In the genomic region with DNA sequence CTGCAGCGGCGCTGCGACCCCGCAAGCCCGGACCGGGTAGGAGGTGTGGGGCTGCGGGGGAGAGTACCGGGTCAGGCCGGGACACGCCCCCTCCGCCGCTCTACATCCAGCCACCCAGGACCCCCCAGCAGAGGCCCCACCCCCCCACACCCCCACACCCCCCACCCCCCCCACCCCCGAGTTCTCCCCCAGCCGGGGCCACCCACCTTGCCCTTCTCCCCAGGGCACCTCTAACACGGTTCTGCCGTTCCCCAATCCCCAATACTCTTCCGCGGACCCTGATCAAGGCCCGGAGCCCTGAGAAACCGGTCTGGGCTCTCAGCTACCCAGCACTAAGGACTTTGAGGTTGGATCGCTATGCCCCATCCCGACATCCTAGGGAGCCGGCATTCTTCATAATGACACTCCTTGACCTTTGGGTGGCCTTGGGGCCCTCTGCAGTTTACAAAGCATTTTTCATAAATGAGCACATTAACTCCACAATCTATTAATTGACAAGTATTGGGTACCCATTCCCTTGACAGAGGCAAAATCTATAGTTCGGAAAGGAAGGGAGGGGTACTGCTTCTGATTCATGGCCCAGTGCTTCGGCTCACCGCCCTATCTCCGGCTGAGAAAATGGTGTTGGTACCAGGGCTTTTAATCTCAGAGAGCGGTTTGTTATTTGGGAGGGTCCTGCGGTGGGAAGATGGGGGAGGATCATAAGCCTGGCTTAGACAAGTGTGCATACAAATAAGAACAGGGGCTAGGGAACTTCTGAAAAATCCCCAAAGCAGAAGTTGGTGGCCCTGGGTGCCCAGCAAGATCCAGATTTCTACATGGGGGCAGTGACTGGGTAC, we compare ENCODE assay signal across 8 cellular contexts. TPM values are rescaled to one million over a fixed set of nuclear protein-coding genes. Genes with fewer than 3 reads are reported as not detected.
DNase-seq lines count a peak whose midpoint lies in the region; ATAC-seq, FAIRE-seq and TF ChIP-seq lines count a peak whose summit lies in the region.

No MANE protein-coding gene starts in this region.

- TF ChIP-seq CTCF in A673 (conservative IDR thresholded peaks at IDR 0.05; ENCODE audit: low read depth, low read length) (no peak), HEK293 (tag by site-specific recombination; IDR thresholded peaks at IDR 0.05) (no peak), astrocyte of the cerebellum (IDR thresholded peaks at IDR 0.05; ENCODE audit: low read depth, low read length, missing control alignments) (no peak), mesothelial cell of epicardium (IDR thresholded peaks at IDR 0.05; ENCODE audit: unreplicated experiment) (no peak), D721Med (IDR thresholded peaks at IDR 0.05; ENCODE audit: insufficient read depth, missing control alignments) (no peak)

- H3K9me3 ChIP-seq in A673 (ENCODE audit: low read depth, low read length, poor library complexity, severe bottlenecking) (no peaks in the 10 kb centered on the region), HEK293 (ENCODE audit: control insufficient read depth, insufficient read depth, low read depth, low read length) (no peaks in the 10 kb centered on the region)

- peak overlapping the region; percentile 76 for H3K4me3 Mint-ChIP-seq in mesothelial cell of epicardium

- ATAC-seq in GM19023 (IDR thresholded peaks at IDR 0.05; ENCODE audit: unreplicated experiment) (no peak), HG03139 (IDR thresholded peaks at IDR 0.05; ENCODE audit: unreplicated experiment) (no peak)

- POLR2A ChIA-PET in A673 (lab: Charles Lee; ENCODE audit: low non-redundant PET) (no interaction called here), HEK293 (lab: Yijun Ruan, JAX) (no interaction called here)

- H3K4me1 ChIP-seq in A673 (ENCODE audit: insufficient read depth, low read length, poor library complexity, severe bottlenecking) (peaks cover 39% of the 10 kb centered on the region), HEK293 (ENCODE audit: control insufficient read depth, insufficient read depth, low read length) (no peaks in the 10 kb centered on the region; the same call in 1 of the 2 replicates)

- FAIRE-seq in D721Med (lab: Jason Lieb, UNC): no peak

- H3K36me3 Mint-ChIP-seq in mesothelial cell of epicardium: peaks cover 4% of the 10 kb centered on the region

- H3K27ac ChIP-seq in A673 (ENCODE audit: low read depth, low read length, poor library complexity, severe bottlenecking) (peak overlapping the region; percentile 29), HEK293 (ENCODE audit: extremely low read depth, low read depth, low read length) (no peak overlapping the region)

- H3K36me3 ChIP-seq in A673 (ENCODE audit: insufficient read depth, low read length, poor library complexity, severe bottlenecking) (peaks cover 4% of the 10 kb centered on the region), HEK293 (ENCODE audit: control insufficient read depth in 2 of 2, insufficient read depth in 1 of 2, low read length in 2 of 2) (peaks cover 4 to 18% of the 10 kb centered on the region in 2 experiments; a peak in 2 of 3 replicates)

- peak overlapping the region; percentile 81 for H3K4me3 ChIP-seq in A673 (ENCODE audit: low read depth, low read length, poor library complexity, severe bottlenecking)
- peak overlapping the region; percentile 57 for H3K4me3 ChIP-seq in HEK293 (ENCODE audit: low read depth, low read length)
- H3K4me3 ChIP-seq in astrocyte of the cerebellum (ENCODE audit: low read depth, low read length): peak overlapping the region; percentile 54

- CTCF ChIA-PET in A673 (lab: Charles Lee): interaction anchor here (0.6 kb wide), 1 partner anchor 8 kb away, joined by 14 read pairs; no protein-coding TSS in a partner anchor
- CTCF ChIA-PET in HEK293 (lab: Yijun Ruan, JAX): interaction anchor here (0.5 to 6.1 kb wide), 5 partner anchors 8 to 59 kb away, joined by 3 to 68 read pairs (median 9); no protein-coding TSS in a partner anchor

- no peaks in the 10 kb centered on the region for H3K27me3 Mint-ChIP-seq in mesothelial cell of epicardium (ENCODE audit: low read depth)

- peaks cover 38% of the 10 kb centered on the region for H3K4me1 Mint-ChIP-seq in mesothelial cell of epicardium

- in situ Hi-C loops in astrocyte of the cerebellum (cut with HindIII; ENCODE audit: low sequenced_read_pairs): no loop called here

- no TSS peak for BruUV-seq in A673 (replicated peaks; lab: Mats Ljungman, UMichigan)

- H3K27me3 ChIP-seq in A673 (replicated peaks; ENCODE audit: insufficient read depth, low read depth, low read length, poor library complexity): no peaks in the 10 kb centered on the region

- no peak for DNase-seq in A673 (ENCODE audit: low spot score)
- DNase-seq in astrocyte of the cerebellum (ENCODE audit: low read depth): no peak
- DNase-seq in mesothelial cell of epicardium (ENCODE audit: low spot score in 2 of 2, unreplicated experiment in 2 of 2): no peak
- no peak for DNase-seq in SKM-1 treated with dmso at 0.1 percent for 144 hours (lab: John Stamatoyannopoulos, UW; ENCODE audit: unreplicated experiment)
- DNase-seq in D721Med (ENCODE audit: insufficient read length, low spot score): no peak

- no peaks in the 10 kb centered on the region for H3K9me3 Mint-ChIP-seq in mesothelial cell of epicardium

- intact Hi-C loops in A673 (cut with micrococcal nuclease; ENCODE audit: unreplicated experiment): no loop called here

- peak overlapping the region; percentile 75 for H3K27ac Mint-ChIP-seq in mesothelial cell of epicardium

TF ChIP-seq in HEK293, 187 proteins besides CTCF, POLR2A, EP300 and RAD21:
- peak; percentile 20; the same call in 1 of the 2 replicates for TF ChIP-seq GLIS1 (tag by site-specific recombination; IDR thresholded peaks at IDR 0.05)
- peak; percentile 50 for TF ChIP-seq ZBTB17 (tag by site-specific recombination; IDR thresholded peaks at IDR 0.05)
- TF ChIP-seq KLF10 (tag by site-specific recombination; IDR thresholded peaks at IDR 0.05): peak; percentile 54; the same call in 1 of the 2 replicates
- TF ChIP-seq, protein P1, sequence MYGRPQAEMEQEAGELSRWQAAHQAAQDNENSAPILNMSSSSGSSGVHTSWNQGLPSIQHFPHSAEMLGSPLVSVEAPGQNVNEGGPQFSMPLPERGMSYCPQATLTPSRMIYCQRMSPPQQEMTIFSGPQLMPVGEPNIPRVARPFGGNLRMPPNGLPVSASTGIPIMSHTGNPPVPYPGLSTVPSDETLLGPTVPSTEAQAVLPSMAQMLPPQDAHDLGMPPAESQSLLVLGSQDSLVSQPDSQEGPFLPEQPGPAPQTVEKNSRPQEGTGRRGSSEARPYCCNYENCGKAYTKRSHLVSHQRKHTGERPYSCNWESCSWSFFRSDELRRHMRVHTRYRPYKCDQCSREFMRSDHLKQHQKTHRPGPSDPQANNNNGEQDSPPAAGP (tag by site-specific recombination; IDR thresholded peaks at IDR 0.05): no peak

RNA-seq across cellular contexts. Expression of a gene that starts 3.4 kb away (rescaled TPM):
- total RNA-seq in A673 (2021): 74.4 and 92.6 TPM in 2 replicates
- total RNA-seq in mesothelial cell of epicardium: 39.3 to 41.9 TPM (median 41.7 TPM) in 3 replicates

RNA-seq across cellular contexts. Expression of a gene that starts 44.9 kb away (rescaled TPM):
- total RNA-seq in A673 (2021): 38.8 and 42.4 TPM in 2 replicates
- 7.9 to 9.5 TPM (median 9.1 TPM) in 3 replicates for total RNA-seq in mesothelial cell of epicardium

RNA-seq across cellular contexts. Expression of a gene that starts 49.3 kb away (rescaled TPM):
- total RNA-seq in A673 (2021) (33.9 and 36.1 TPM in 2 replicates), mesothelial cell of epicardium (25.1 to 27.1 TPM (median 25.6 TPM) in 3 replicates)
